ENCODE assay signal across 2 cellular contexts in the genomic region with DNA sequence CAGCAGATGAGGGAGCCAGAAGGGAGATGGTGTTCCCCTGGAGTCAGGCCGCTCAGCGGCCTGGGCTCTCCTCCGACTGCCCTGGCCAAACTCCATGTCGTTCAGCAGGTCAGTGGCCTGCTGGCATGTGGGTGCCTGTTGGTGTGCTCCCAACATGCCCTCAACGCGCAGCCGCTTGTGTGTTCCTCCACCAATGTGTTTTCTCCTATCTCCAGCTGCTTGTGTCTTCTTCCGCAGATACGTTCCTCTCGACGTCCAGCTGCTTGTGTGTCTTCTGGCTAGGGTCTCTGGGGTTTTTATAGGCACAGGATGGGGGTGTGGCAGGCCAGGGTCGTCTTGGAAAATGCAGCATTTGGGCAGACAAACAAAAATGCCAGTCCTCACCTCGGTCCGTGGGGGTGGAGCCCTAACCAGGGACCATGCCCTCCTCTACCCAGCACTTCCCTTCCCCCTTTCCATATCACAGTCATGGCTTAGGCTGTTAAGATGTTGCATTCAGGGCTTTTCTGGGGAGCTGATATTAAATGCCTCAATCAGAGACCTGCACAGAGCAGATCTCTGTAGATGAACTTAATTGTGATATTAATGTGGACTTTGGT.
TF ChIP-seq lines count a peak whose summit lies in the region.

No MANE protein-coding gene starts in this region.

TF ChIP-seq in GM12878, 131 proteins besides CTCF, POLR2A, EP300 and RAD21:
- TF ChIP-seq, protein P1, sequence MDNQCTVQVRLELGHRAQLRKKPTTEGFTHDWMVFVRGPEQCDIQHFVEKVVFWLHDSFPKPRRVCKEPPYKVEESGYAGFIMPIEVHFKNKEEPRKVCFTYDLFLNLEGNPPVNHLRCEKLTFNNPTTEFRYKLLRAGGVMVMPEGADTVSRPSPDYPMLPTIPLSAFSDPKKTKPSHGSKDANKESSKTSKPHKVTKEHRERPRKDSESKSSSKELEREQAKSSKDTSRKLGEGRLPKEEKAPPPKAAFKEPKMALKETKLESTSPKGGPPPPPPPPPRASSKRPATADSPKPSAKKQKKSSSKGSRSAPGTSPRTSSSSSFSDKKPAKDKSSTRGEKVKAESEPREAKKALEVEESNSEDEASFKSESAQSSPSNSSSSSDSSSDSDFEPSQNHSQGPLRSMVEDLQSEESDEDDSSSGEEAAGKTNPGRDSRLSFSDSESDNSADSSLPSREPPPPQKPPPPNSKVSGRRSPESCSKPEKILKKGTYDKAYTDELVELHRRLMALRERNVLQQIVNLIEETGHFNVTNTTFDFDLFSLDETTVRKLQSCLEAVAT (IDR thresholded peaks at IDR 0.05) = peak; percentile 92
- TF ChIP-seq NFIC (IDR thresholded peaks at IDR 0.05; ENCODE audit: low read depth, low read length) = no peak
- TF ChIP-seq, protein P2, sequence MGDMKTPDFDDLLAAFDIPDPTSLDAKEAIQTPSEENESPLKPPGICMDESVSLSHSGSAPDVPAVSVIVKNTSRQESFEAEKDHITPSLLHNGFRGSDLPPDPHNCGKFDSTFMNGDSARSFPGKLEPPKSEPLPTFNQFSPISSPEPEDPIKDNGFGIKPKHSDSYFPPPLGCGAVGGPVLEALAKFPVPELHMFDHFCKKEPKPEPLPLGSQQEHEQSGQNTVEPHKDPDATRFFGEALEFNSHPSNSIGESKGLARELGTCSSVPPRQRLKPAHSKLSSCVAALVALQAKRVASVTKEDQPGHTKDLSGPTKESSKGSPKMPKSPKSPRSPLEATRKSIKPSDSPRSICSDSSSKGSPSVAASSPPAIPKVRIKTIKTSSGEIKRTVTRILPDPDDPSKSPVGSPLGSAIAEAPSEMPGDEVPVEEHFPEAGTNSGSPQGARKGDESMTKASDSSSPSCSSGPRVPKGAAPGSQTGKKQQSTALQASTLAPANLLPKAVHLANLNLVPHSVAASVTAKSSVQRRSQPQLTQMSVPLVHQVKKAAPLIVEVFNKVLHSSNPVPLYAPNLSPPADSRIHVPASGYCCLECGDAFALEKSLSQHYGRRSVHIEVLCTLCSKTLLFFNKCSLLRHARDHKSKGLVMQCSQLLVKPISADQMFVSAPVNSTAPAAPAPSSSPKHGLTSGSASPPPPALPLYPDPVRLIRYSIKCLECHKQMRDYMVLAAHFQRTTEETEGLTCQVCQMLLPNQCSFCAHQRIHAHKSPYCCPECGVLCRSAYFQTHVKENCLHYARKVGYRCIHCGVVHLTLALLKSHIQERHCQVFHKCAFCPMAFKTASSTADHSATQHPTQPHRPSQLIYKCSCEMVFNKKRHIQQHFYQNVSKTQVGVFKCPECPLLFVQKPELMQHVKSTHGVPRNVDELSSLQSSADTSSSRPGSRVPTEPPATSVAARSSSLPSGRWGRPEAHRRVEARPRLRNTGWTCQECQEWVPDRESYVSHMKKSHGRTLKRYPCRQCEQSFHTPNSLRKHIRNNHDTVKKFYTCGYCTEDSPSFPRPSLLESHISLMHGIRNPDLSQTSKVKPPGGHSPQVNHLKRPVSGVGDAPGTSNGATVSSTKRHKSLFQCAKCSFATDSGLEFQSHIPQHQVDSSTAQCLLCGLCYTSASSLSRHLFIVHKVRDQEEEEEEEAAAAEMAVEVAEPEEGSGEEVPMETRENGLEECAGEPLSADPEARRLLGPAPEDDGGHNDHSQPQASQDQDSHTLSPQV (IDR thresholded peaks at IDR 0.05) = 0 out of 2 replicates have a peak, but pooled peaks have one; percentile 4

TF ChIP-seq in K562, 482 proteins besides CTCF, POLR2A, EP300 and RAD21:
- TF ChIP-seq, protein P3, sequence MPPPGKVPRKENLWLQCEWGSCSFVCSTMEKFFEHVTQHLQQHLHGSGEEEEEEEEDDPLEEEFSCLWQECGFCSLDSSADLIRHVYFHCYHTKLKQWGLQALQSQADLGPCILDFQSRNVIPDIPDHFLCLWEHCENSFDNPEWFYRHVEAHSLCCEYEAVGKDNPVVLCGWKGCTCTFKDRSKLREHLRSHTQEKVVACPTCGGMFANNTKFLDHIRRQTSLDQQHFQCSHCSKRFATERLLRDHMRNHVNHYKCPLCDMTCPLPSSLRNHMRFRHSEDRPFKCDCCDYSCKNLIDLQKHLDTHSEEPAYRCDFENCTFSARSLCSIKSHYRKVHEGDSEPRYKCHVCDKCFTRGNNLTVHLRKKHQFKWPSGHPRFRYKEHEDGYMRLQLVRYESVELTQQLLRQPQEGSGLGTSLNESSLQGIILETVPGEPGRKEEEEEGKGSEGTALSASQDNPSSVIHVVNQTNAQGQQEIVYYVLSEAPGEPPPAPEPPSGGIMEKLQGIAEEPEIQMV (tag; conservative IDR thresholded peaks at IDR 0.05; ENCODE audit: low read depth) = peak; percentile 90
- TF ChIP-seq NFE2 (IDR thresholded peaks at IDR 0.05; ENCODE audit: low read depth) (no peak), RCOR1 (IDR thresholded peaks at IDR 0.05; ENCODE audit: borderline replicate concordance in 1 of 2, low read depth in 2 of 2, low read length in 2 of 2) (no peak), TCF7L2 (IDR thresholded peaks at IDR 0.05; ENCODE audit: low read depth, low read length) (no peak)
- TF ChIP-seq, protein P4, sequence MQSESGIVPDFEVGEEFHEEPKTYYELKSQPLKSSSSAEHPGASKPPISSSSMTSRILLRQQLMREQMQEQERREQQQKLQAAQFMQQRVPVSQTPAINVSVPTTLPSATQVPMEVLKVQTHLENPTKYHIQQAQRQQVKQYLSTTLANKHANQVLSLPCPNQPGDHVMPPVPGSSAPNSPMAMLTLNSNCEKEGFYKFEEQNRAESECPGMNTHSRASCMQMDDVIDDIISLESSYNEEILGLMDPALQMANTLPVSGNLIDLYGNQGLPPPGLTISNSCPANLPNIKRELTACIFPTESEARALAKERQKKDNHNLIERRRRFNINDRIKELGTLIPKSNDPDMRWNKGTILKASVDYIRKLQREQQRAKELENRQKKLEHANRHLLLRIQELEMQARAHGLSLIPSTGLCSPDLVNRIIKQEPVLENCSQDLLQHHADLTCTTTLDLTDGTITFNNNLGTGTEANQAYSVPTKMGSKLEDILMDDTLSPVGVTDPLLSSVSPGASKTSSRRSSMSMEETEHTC (IDR thresholded peaks at IDR 0.05) = no peak
- TF ChIP-seq, protein P5, sequence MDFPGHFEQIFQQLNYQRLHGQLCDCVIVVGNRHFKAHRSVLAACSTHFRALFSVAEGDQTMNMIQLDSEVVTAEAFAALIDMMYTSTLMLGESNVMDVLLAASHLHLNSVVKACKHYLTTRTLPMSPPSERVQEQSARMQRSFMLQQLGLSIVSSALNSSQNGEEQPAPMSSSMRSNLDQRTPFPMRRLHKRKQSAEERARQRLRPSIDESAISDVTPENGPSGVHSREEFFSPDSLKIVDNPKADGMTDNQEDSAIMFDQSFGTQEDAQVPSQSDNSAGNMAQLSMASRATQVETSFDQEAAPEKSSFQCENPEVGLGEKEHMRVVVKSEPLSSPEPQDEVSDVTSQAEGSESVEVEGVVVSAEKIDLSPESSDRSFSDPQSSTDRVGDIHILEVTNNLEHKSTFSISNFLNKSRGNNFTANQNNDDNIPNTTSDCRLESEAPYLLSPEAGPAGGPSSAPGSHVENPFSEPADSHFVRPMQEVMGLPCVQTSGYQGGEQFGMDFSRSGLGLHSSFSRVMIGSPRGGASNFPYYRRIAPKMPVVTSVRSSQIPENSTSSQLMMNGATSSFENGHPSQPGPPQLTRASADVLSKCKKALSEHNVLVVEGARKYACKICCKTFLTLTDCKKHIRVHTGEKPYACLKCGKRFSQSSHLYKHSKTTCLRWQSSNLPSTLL (IDR thresholded peaks at IDR 0.05) = 0 out of 2 replicates have a peak, but pooled peaks have one; percentile 53
